In genomic region chr9:33840381-33840780, GRCh38 we compare ENCODE assay signal across 20 cellular contexts. TPM values are rescaled to one million over a fixed set of nuclear protein-coding genes. Genes with fewer than 3 reads are reported as not detected.
DNase-seq lines count a peak whose midpoint lies in the region; ATAC-seq and TF ChIP-seq lines count a peak whose summit lies in the region.
"Had no signal": no experiment of that assay in that cellular context is flagged by ENCODE, and none has a peak within 500 bp of the region (broad histone marks: within the 10 kb centered on the region; RNA-seq: fewer than 3 reads in every experiment).

No MANE protein-coding gene starts in this region.

- H3K79me2 ChIP-seq in GM23248 (ENCODE audit: insufficient read depth), result peaks cover 97% of the 10 kb centered on the region

- TF ChIP-seq CTCF in natural killer cell (IDR thresholded peaks at IDR 0.05) (no peak), tibial artery (IDR thresholded peaks at IDR 0.05) (no peak)

- no peak overlapping the region for H3K4me3 Mint-ChIP-seq in dendritic cell treated with granulocyte-macrophage colony-stimulating factor and Interleukin-4, amounts not matched to agents 40 ng/mL and 50 ng/mL, for 4 days
- peak overlapping the region; percentile 59 for H3K4me3 Mint-ChIP-seq in natural killer cell
- H3K4me3 Mint-ChIP-seq: activated CD4-positive, alpha-beta memory T cell treated with anti-CD3 and anti-CD28 coated beads for 36 hours; activated naive CD4-positive, alpha-beta T cell treated with anti-CD3 and anti-CD28 coated beads for 36 hours; GM23338 had no signal

- H2AFZ ChIP-seq in GM23248, result no peak overlapping the region
- H2AFZ ChIP-seq: GM23338 had no signal

- H3K27ac ChIP-seq in GM23248, result peak overlapping the region; percentile 26; the same call in 1 of the 2 replicates
- no peak overlapping the region for H3K27ac ChIP-seq in tibial artery
- H3K27ac ChIP-seq: thoracic aorta had no signal

- no peak for ATAC-seq in natural killer cell
- no peak for ATAC-seq in HG03025 (IDR thresholded peaks at IDR 0.05; ENCODE audit: low FRiP score, unreplicated experiment)
- ATAC-seq: GM23338 had no signal

- H3K4me1 Mint-ChIP-seq in dendritic cell treated with granulocyte-macrophage colony-stimulating factor and Interleukin-4, amounts not matched to agents 40 ng/mL and 50 ng/mL, for 4 days (ENCODE audit: low read depth), result peaks cover 74% of the 10 kb centered on the region
- peaks cover 47 to 69% of the 10 kb centered on the region in 2 donors for H3K4me1 Mint-ChIP-seq in natural killer cell
- H3K4me1 Mint-ChIP-seq: GM23338 had no signal

- peak overlapping the region; percentile 12; the same call in 1 of the 2 replicates for H3K9ac ChIP-seq in GM23248

- in situ Hi-C loops in GM23248 (cut with MboI), result no loop called here

- H3K27me3 Mint-ChIP-seq in dendritic cell treated with granulocyte-macrophage colony-stimulating factor and Interleukin-4, amounts not matched to agents 40 ng/mL and 50 ng/mL, for 4 days, result no peaks in the 10 kb centered on the region
- H3K27me3 Mint-ChIP-seq in natural killer cell (ENCODE audit: low read depth in 2 of 2), result no peaks in the 10 kb centered on the region
- H3K27me3 Mint-ChIP-seq: activated CD4-positive, alpha-beta memory T cell treated with anti-CD3 and anti-CD28 coated beads for 36 hours had no signal

- H3K36me3 ChIP-seq in GM23248 (ENCODE audit: low read depth) (no peaks in the 10 kb centered on the region), tibial artery (no peaks in the 10 kb centered on the region)
- H3K36me3 ChIP-seq: thoracic aorta had no signal

- H3K4me1 ChIP-seq in GM23248 (ENCODE audit: insufficient read depth) (peaks cover 52% of the 10 kb centered on the region), tibial artery (peaks cover 0 to 79% (median 24%) of the 10 kb centered on the region in 4 donors)

- WGBS in GM23248 (ENCODE audit: low coverage in 1 of 2, low lambda C conversion rate in 2 of 2, missing lambda C conversion rate in 2 of 2), 2 experiments, result 18 to 40% methylated on average over 2 of the region's 2 CpGs

- peaks cover 9% of the 10 kb centered on the region for H3K36me3 Mint-ChIP-seq in dendritic cell treated with granulocyte-macrophage colony-stimulating factor and Interleukin-4, amounts not matched to agents 40 ng/mL and 50 ng/mL, for 4 days (ENCODE audit: low read depth)
- no peaks in the 10 kb centered on the region for H3K36me3 Mint-ChIP-seq in natural killer cell

- no peaks in the 10 kb centered on the region for H3K9me2 ChIP-seq in GM23248 (ENCODE audit: insufficient read depth)

- H3K27me3 ChIP-seq in GM23248 (replicated peaks; ENCODE audit: insufficient read depth), result no peaks in the 10 kb centered on the region
- H3K27me3 ChIP-seq in tibial artery, result no peaks in the 10 kb centered on the region

- H3K4me3 ChIP-seq in GM23248, result no peak overlapping the region
- no peak overlapping the region for H3K4me3 ChIP-seq in tibial artery
- H3K4me3 ChIP-seq: GM23338, thoracic aorta had no signal

- H3K9me3 ChIP-seq in GM23248 (ENCODE audit: low read depth) (no peaks in the 10 kb centered on the region), tibial artery (no peaks in the 10 kb centered on the region)
- H3K9me3 ChIP-seq: thoracic aorta had no signal

- intact Hi-C loops in dendritic cell treated with granulocyte-macrophage colony-stimulating factor and Interleukin-4, amounts not matched to agents 40 ng/mL and 50 ng/mL, for 4 days (cut with micrococcal nuclease), result no loop called here
- intact Hi-C loops in natural killer cell (cut with micrococcal nuclease) (no loop called here), head of caudate nucleus (cut with DNase I) (no loop called here), tibial artery (cut with DNase I; ENCODE audit: low total_unique reads) (no loop called here)

- peak overlapping the region; percentile 62 for H3K27ac Mint-ChIP-seq in dendritic cell treated with granulocyte-macrophage colony-stimulating factor and Interleukin-4, amounts not matched to agents 40 ng/mL and 50 ng/mL, for 4 days
- peak overlapping the region; percentile 57 to 85 for H3K27ac Mint-ChIP-seq in natural killer cell
- H3K27ac Mint-ChIP-seq: activated CD4-positive, alpha-beta memory T cell treated with anti-CD3 and anti-CD28 coated beads for 36 hours; activated naive CD4-positive, alpha-beta T cell treated with anti-CD3 and anti-CD28 coated beads for 36 hours; GM23338 had no signal

- DNase-seq in AG20443 (ENCODE audit: low spot score), result peak; percentile 23
- peak; percentile 49 for DNase-seq in GM23248
- DNase-seq in natural killer cell, result no peak
- no peak for DNase-seq in head of caudate nucleus
- no peak for DNase-seq in NCI-H1417 treated with DMSO at 0.1 percent for 48 hours (lab: John Stamatoyannopoulos, UW)
- no peak for DNase-seq in tibial artery
- DNase-seq: activated CD4-positive, alpha-beta memory T cell treated with anti-CD3 and anti-CD28 coated beads for 36 hours; activated naive CD4-positive, alpha-beta T cell treated with anti-CD3 and anti-CD28 coated beads for 36 hours; activated T-cell treated with anti-CD3 and anti-CD28 coated beads for 4 hours; foreskin melanocyte; Kasumi-1; kidney glomerular epithelial cell; NCI-H1105; NCI-H2107; NCI-H524; retina had no signal

- peaks cover 13% of the 10 kb centered on the region for H3F3A ChIP-seq in GM23248 (ENCODE audit: insufficient read depth)

- H4K20me1 ChIP-seq in GM23248 (ENCODE audit: insufficient read depth), result peaks cover 14% of the 10 kb centered on the region

- no peak overlapping the region for H3K4me2 ChIP-seq in GM23248 (ENCODE audit: unreplicated experiment)
- H3K4me2 ChIP-seq: GM23338 had no signal

- H3K9me3 Mint-ChIP-seq in dendritic cell treated with granulocyte-macrophage colony-stimulating factor and Interleukin-4, amounts not matched to agents 40 ng/mL and 50 ng/mL, for 4 days, result no peaks in the 10 kb centered on the region
- H3K9me3 Mint-ChIP-seq in natural killer cell, result no peaks in the 10 kb centered on the region
- H3K9me3 Mint-ChIP-seq: activated CD4-positive, alpha-beta memory T cell treated with anti-CD3 and anti-CD28 coated beads for 36 hours; activated naive CD4-positive, alpha-beta T cell treated with anti-CD3 and anti-CD28 coated beads for 36 hours; GM23338 had no signal

RNA-seq across cellular contexts. Expression of gene UBE2R2, which starts 23.4 kb away (rescaled TPM):
- 15.9 and 18.9 TPM in 2 replicates for total RNA-seq in GM23248 (2014; rRNA removed; shearing (Covaris generic))
- 16.0 and 18.1 TPM in 2 replicates for polyA plus RNA-seq in GM23248 (2016; fragmentation: Nextera tagmentation; extraction: Ambion mirVana)
- 10 to 100 TPM; 31.2 to 36.0 (median 31.9) TPM for total RNA-seq in natural killer cell

RNA-seq across cellular contexts. Expression of gene PRSS3, which starts 45.0 kb away (rescaled TPM):
- total RNA-seq in GM23248 (2014; rRNA removed; shearing (Covaris generic)), result 15.1 and 30.7 TPM in 2 replicates
- polyA plus RNA-seq in GM23248 (2016; fragmentation: Nextera tagmentation; extraction: Ambion mirVana), result 48.2 and 53.3 TPM in 2 replicates
- 1 to 10 TPM in 1 of 3 donors, not detected in 2; 3.4 TPM for total RNA-seq in natural killer cell
- total RNA-seq: activated CD4-positive, alpha-beta memory T cell treated with anti-CD3 and anti-CD28 coated beads for 36 hours; activated naive CD4-positive, alpha-beta T cell treated with anti-CD3 and anti-CD28 coated beads for 36 hours had no signal

Comparison
In these comparisons a context has a peak if more than half of its experiments do, and no peak if none do; other contexts are left out.
1. DNase-seq: peak in AG20443 (single experiment) and GM23248 (single experiment); none in natural killer cell (single experiment), head of caudate nucleus (0 of 42), NCI-H1417 treated with DMSO at 0.1 percent for 48 hours (single experiment) and tibial artery (0 of 2).